1 cellular context compared by ENCODE assay signal in genomic region chr15:26051771-26052685, GRCh38.
A peak's percentile ranks its signal among the peaks of the same experiment; 100 is the strongest.
TF ChIP-seq lines count a peak whose summit lies in the region.

No MANE protein-coding gene starts in this region.

TF ChIP-seq in HEK293, 187 proteins besides CTCF, POLR2A, EP300 and RAD21 (continued from another document and continues in another):
- TF ChIP-seq, protein P1, sequence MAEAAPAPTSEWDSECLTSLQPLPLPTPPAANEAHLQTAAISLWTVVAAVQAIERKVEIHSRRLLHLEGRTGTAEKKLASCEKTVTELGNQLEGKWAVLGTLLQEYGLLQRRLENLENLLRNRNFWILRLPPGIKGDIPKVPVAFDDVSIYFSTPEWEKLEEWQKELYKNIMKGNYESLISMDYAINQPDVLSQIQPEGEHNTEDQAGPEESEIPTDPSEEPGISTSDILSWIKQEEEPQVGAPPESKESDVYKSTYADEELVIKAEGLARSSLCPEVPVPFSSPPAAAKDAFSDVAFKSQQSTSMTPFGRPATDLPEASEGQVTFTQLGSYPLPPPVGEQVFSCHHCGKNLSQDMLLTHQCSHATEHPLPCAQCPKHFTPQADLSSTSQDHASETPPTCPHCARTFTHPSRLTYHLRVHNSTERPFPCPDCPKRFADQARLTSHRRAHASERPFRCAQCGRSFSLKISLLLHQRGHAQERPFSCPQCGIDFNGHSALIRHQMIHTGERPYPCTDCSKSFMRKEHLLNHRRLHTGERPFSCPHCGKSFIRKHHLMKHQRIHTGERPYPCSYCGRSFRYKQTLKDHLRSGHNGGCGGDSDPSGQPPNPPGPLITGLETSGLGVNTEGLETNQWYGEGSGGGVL (tag by site-specific recombination; IDR thresholded peaks at IDR 0.05), result no peak
- 0 out of 2 replicates have a peak, but pooled peaks have one; percentile 34 for TF ChIP-seq ZNF610 (tag by site-specific recombination; IDR thresholded peaks at IDR 0.05; ENCODE audit: borderline replicate concordance)
- no peak for TF ChIP-seq GLI4 (tag by site-specific recombination; IDR thresholded peaks at IDR 0.05)
- no peak for TF ChIP-seq ZNF221 (tag by site-specific recombination; IDR thresholded peaks at IDR 0.05; ENCODE audit: borderline replicate concordance)
- TF ChIP-seq SALL2 (tag by site-specific recombination; IDR thresholded peaks at IDR 0.05; ENCODE audit: borderline replicate concordance), result no peak
- TF ChIP-seq ZNF121 (tag by site-specific recombination; IDR thresholded peaks at IDR 0.05), result no peak
- no peak for TF ChIP-seq ZNF391 (tag by site-specific recombination; IDR thresholded peaks at IDR 0.05; ENCODE audit: borderline replicate concordance, low read depth)
- no peak for TF ChIP-seq ZBTB48 (tag by site-specific recombination; IDR thresholded peaks at IDR 0.05)
- TF ChIP-seq ZNF747 (tag by site-specific recombination; IDR thresholded peaks at IDR 0.05), result no peak
- no peak for TF ChIP-seq ZNF16 (tag by site-specific recombination; IDR thresholded peaks at IDR 0.05; ENCODE audit: low read depth)
- peak; percentile 43 for TF ChIP-seq ZBTB8A (tag by site-specific recombination; IDR thresholded peaks at IDR 0.05)
- TF ChIP-seq ZNF112 (tag by site-specific recombination; IDR thresholded peaks at IDR 0.05), result no peak
- TF ChIP-seq ZNF510 (tag by site-specific recombination; IDR thresholded peaks at IDR 0.05; ENCODE audit: insufficient replicate concordance), result no peak
- TF ChIP-seq ZNF623 (tag by site-specific recombination; IDR thresholded peaks at IDR 0.05), result no peak
- TF ChIP-seq ZNF214 (tag by site-specific recombination; IDR thresholded peaks at IDR 0.05; ENCODE audit: borderline replicate concordance), result no peak
- TF ChIP-seq ZNF621 (tag by site-specific recombination; IDR thresholded peaks at IDR 0.05), result no peak
- TF ChIP-seq ZNF140 (tag by site-specific recombination; IDR thresholded peaks at IDR 0.05), result no peak
- no peak for TF ChIP-seq ZNF521 (tag by site-specific recombination; IDR thresholded peaks at IDR 0.05)
- no peak for TF ChIP-seq ZFP3 (tag by site-specific recombination; IDR thresholded peaks at IDR 0.05; ENCODE audit: low read depth)
- TF ChIP-seq BCL11B (tag by site-specific recombination; IDR thresholded peaks at IDR 0.05; ENCODE audit: low read depth), result peak; percentile 56; the same call in 1 of the 2 replicates
- no peak for TF ChIP-seq ZFP37 (tag by site-specific recombination; IDR thresholded peaks at IDR 0.05)
- peak; percentile 37; the same call in 1 of the 2 replicates for TF ChIP-seq ZFHX2 (tag by site-specific recombination; conservative IDR thresholded peaks at IDR 0.05)
- no peak for TF ChIP-seq ZNF354C (tag by site-specific recombination; IDR thresholded peaks at IDR 0.05; ENCODE audit: borderline replicate concordance, low read depth)
- TF ChIP-seq ELK4 (IDR thresholded peaks at IDR 0.05; ENCODE audit: borderline replicate concordance, low read depth, low read length), result no peak
- TF ChIP-seq, protein P2, sequence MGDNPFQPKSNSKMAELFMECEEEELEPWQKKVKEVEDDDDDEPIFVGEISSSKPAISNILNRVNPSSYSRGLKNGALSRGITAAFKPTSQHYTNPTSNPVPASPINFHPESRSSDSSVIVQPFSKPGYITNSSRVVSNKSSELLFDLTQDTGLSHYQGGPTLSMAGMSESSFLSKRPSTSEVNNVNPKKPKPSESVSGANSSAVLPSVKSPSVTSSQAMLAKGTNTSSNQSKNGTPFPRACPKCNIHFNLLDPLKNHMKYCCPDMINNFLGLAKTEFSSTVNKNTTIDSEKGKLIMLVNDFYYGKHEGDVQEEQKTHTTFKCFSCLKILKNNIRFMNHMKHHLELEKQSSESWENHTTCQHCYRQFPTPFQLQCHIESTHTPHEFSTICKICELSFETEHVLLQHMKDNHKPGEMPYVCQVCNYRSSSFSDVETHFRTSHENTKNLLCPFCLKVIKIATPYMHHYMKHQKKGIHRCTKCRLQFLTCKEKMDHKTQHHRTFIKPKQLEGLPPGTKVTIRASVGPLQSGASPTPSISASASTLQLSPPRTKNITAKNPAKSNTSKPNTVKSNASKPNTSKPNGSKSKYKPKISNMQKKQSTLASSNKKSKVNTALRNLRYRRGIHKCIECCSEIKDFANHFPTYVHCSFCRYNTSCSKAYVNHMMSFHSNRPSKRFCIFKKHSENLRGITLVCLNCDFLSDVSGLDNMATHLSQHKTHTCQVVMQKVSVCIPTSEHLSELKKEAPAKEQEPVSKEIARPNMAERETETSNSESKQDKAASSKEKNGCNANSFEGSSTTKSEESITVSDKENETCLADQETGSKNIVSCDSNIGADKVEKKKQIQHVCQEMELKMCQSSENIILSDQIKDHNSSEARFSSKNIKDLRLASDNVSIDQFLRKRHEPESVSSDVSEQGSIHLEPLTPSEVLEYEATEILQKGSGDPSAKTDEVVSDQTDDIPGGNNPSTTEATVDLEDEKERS (tag by site-specific recombination; IDR thresholded peaks at IDR 0.05), result no peak
- no peak for TF ChIP-seq ZNF169 (tag by site-specific recombination; IDR thresholded peaks at IDR 0.05)
- TF ChIP-seq EGR2 (tag by site-specific recombination; IDR thresholded peaks at IDR 0.05; ENCODE audit: low read depth), result no peak
- TF ChIP-seq ZNF24 (tag by site-specific recombination; IDR thresholded peaks at IDR 0.05), result 0 out of 2 replicates have a peak, but pooled peaks have one; percentile 31
- TF ChIP-seq ZNF223 (tag by site-specific recombination; IDR thresholded peaks at IDR 0.05), result no peak
- TF ChIP-seq, protein P3, sequence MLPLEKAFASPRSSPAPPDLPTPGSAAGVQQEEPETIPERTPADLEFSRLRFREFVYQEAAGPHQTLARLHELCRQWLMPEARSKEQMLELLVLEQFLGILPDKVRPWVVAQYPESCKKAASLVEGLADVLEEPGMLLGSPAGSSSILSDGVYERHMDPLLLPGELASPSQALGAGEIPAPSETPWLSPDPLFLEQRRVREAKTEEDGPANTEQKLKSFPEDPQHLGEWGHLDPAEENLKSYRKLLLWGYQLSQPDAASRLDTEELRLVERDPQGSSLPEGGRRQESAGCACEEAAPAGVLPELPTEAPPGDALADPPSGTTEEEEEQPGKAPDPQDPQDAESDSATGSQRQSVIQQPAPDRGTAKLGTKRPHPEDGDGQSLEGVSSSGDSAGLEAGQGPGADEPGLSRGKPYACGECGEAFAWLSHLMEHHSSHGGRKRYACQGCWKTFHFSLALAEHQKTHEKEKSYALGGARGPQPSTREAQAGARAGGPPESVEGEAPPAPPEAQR (tag by site-specific recombination; IDR thresholded peaks at IDR 0.05), result no peak
- no peak for TF ChIP-seq ZNF777 (tag by site-specific recombination; IDR thresholded peaks at IDR 0.05; ENCODE audit: borderline replicate concordance)
- TF ChIP-seq SP2 (tag by site-specific recombination; IDR thresholded peaks at IDR 0.05), result no peak
- TF ChIP-seq, protein P4, sequence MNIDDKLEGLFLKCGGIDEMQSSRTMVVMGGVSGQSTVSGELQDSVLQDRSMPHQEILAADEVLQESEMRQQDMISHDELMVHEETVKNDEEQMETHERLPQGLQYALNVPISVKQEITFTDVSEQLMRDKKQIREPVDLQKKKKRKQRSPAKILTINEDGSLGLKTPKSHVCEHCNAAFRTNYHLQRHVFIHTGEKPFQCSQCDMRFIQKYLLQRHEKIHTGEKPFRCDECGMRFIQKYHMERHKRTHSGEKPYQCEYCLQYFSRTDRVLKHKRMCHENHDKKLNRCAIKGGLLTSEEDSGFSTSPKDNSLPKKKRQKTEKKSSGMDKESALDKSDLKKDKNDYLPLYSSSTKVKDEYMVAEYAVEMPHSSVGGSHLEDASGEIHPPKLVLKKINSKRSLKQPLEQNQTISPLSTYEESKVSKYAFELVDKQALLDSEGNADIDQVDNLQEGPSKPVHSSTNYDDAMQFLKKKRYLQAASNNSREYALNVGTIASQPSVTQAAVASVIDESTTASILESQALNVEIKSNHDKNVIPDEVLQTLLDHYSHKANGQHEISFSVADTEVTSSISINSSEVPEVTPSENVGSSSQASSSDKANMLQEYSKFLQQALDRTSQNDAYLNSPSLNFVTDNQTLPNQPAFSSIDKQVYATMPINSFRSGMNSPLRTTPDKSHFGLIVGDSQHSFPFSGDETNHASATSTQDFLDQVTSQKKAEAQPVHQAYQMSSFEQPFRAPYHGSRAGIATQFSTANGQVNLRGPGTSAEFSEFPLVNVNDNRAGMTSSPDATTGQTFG (tag by site-specific recombination; IDR thresholded peaks at IDR 0.05; ENCODE audit: borderline replicate concordance), result no peak
- TF ChIP-seq, protein P5, sequence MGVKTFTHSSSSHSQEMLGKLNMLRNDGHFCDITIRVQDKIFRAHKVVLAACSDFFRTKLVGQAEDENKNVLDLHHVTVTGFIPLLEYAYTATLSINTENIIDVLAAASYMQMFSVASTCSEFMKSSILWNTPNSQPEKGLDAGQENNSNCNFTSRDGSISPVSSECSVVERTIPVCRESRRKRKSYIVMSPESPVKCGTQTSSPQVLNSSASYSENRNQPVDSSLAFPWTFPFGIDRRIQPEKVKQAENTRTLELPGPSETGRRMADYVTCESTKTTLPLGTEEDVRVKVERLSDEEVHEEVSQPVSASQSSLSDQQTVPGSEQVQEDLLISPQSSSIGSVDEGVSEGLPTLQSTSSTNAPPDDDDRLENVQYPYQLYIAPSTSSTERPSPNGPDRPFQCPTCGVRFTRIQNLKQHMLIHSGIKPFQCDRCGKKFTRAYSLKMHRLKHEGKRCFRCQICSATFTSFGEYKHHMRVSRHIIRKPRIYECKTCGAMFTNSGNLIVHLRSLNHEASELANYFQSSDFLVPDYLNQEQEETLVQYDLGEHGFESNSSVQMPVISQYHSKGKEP (tag by site-specific recombination; IDR thresholded peaks at IDR 0.05), result peak; percentile 82
- no peak for TF ChIP-seq ZNF2 (tag by site-specific recombination; IDR thresholded peaks at IDR 0.05)
- TF ChIP-seq ZNF423 (tag by site-specific recombination; IDR thresholded peaks at IDR 0.05), result no peak
- peak; percentile 30; the same call in 1 of the 2 replicates for TF ChIP-seq GLIS1 (tag by site-specific recombination; IDR thresholded peaks at IDR 0.05)
- TF ChIP-seq FEZF1 (tag by site-specific recombination; IDR thresholded peaks at IDR 0.05), result peak; percentile 98
- TF ChIP-seq ZNF341 (tag by site-specific recombination; IDR thresholded peaks at IDR 0.05; ENCODE audit: low read depth), result peak; percentile 52
- no peak for TF ChIP-seq AEBP2 (tag by site-specific recombination; IDR thresholded peaks at IDR 0.05; ENCODE audit: borderline replicate concordance)
- TF ChIP-seq ZNF449 (tag by site-specific recombination; IDR thresholded peaks at IDR 0.05), result no peak
- TF ChIP-seq YY2 (tag by site-specific recombination; IDR thresholded peaks at IDR 0.05), result no peak
- peak; percentile 57; the same call in 1 of the 2 replicates for TF ChIP-seq ZNF366 (tag by site-specific recombination; conservative IDR thresholded peaks at IDR 0.05)
- no peak for TF ChIP-seq ZNF155 (tag by site-specific recombination; IDR thresholded peaks at IDR 0.05)
- no peak for TF ChIP-seq KLF10 (tag by site-specific recombination; IDR thresholded peaks at IDR 0.05)
- peak; percentile 66; the same call in 1 of the 2 replicates for TF ChIP-seq TSHZ1 (tag by site-specific recombination; IDR thresholded peaks at IDR 0.05; ENCODE audit: borderline replicate concordance)
